Comparison of ENCODE assay signal across 20 cellular contexts in the genomic region with DNA sequence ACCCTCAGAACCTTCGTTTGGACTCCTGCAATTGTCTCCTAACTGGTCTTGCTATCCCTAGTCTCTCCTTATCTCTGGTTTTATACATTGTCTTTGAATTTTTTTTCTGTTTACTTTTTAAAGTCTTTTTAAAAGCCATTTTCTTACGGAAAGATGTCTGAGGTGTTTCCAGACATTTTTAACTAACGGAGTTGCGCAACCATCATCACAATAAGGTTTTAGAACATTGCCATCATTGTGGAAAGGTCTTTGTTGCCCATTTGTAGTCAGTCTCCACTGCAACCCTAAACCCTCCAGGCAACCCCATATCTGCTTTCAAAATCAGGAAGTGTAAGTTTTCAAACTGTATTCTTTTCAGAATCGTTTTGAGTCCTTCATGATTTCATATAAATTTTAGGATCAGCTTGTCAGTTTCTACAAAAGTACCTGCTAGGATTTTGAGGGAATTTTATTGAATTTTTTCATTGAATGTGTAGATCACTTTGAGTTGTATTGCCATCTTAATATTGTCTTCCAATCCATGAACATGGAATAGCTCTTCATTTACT. TPM values are rescaled to one million over a fixed set of nuclear protein-coding genes. Genes with fewer than 3 reads are reported as not detected.
A peak's percentile ranks its signal among the peaks of the same experiment; 100 is the strongest.
DNase-seq lines count a peak whose midpoint lies in the region; ATAC-seq and TF ChIP-seq lines count a peak whose summit lies in the region.
"Had no signal": no experiment of that assay in that cellular context is flagged by ENCODE, and none has a peak within 500 bp of the region (broad histone marks: within the 10 kb centered on the region; RNA-seq: fewer than 3 reads in every experiment).

No MANE protein-coding gene starts in this region.

- H3K36me3 Mint-ChIP-seq in activated CD8-positive, alpha-beta T cell treated with anti-CD3 and anti-CD28 coated beads for 36 hours (ENCODE audit: low read depth) = peaks cover 56% of the 10 kb centered on the region
- H3K36me3 Mint-ChIP-seq in activated CD8-positive, alpha-beta T cell treated with anti-CD3 and anti-CD28 coated beads, Interleukin-2, amount 10 ng/mL, durations not matched to agents 7 days and 5 days (ENCODE audit: low read depth) = peaks cover 50% of the 10 kb centered on the region
- H3K36me3 Mint-ChIP-seq in IgD-negative memory B cell (peaks cover 15% of the 10 kb centered on the region), activated B cell treated with CpG ODN at 0.5 μM for 24 hours (ENCODE audit: low read depth) (peaks cover 62% of the 10 kb centered on the region), Caco-2 (ENCODE audit: insufficient read depth, unreplicated experiment) (peaks cover 18% of the 10 kb centered on the region)
- H3K36me3 Mint-ChIP-seq in stimulated activated effector memory CD8-positive, alpha-beta T cell treated with anti-CD3 and anti-CD28 coated beads, Interleukin-12 subunit alpha, Interleukin-12 subunit beta, amount 100 ng/mL, for 72 hours = peaks cover 93% of the 10 kb centered on the region

- no TSS peak for BruUV-seq in Caco-2 (replicated peaks; lab: Mats Ljungman, UMichigan)

- H3K4me3 ChIP-seq in Caco-2 (ENCODE audit: low read depth, low read length) (no peak overlapping the region), BE2C (ENCODE audit: low read depth, low read length) (no peak overlapping the region)
- H3K4me3 ChIP-seq: SK-N-MC had no signal

- H3K27me3 ChIP-seq in Caco-2 (replicated peaks; ENCODE audit: control insufficient read depth, insufficient read depth, low read length) (no peaks in the 10 kb centered on the region), BE2C (no peaks in the 10 kb centered on the region)

- no peak for DNase-seq in activated CD8-positive, alpha-beta T cell treated with anti-CD3 and anti-CD28 coated beads for 36 hours
- DNase-seq in activated CD8-positive, alpha-beta T cell treated with anti-CD3 and anti-CD28 coated beads, Interleukin-2, amount 10 ng/mL, durations not matched to agents 7 days and 5 days = no peak
- no peak for DNase-seq in activated B cell treated with CpG ODN at 0.5 μM for 24 hours
- DNase-seq in stimulated activated effector memory CD8-positive, alpha-beta T cell treated with anti-CD3 and anti-CD28 coated beads, Interleukin-12 subunit alpha, Interleukin-12 subunit beta, amount 100 ng/mL, for 72 hours (ENCODE audit: low spot score in 2 of 2) = no peak
- DNase-seq in cerebellar nuclear complex (lab: John Stamatoyannopoulos, UW) = no peak
- no peak for DNase-seq in Caco-2
- no peak for DNase-seq in BE2C
- DNase-seq: ACHN; activated CD8-positive, alpha-beta memory T cell treated with anti-CD3 and anti-CD28 coated beads, Interleukin-2, amount 50 U/mL, for 4 hours; activated gamma-delta T cell; aorta; caudate nucleus; foreskin fibroblast; H9; immature natural killer cell; NCI-H1417; nucleus accumbens; T1000 had no signal

- H3K36me3 ChIP-seq in Caco-2 (ENCODE audit: control insufficient read depth, insufficient read depth, low read length) (no peaks in the 10 kb centered on the region), BE2C (no peaks in the 10 kb centered on the region)

- POLR2A ChIA-PET in activated CD8-positive, alpha-beta T cell treated with anti-CD3 and anti-CD28 coated beads for 36 hours (lab: Charles Lee) = interaction anchor here (1.2 kb wide), 1 partner anchor 22 kb away, joined by 3 read pairs; no protein-coding TSS in a partner anchor
- POLR2A ChIA-PET in activated CD8-positive, alpha-beta T cell treated with anti-CD3 and anti-CD28 coated beads, Interleukin-2, amount 10 ng/mL, durations not matched to agents 7 days and 5 days (lab: Charles Lee) = no interaction called here
- POLR2A ChIA-PET in activated B cell treated with CpG ODN at 0.5 μM for 24 hours (lab: Charles Lee) = interaction anchor here (1.5 kb wide), 1 partner anchor 46 kb away, joined by 3 read pairs; a partner anchor contains a TSS
- POLR2A ChIA-PET in Caco-2 (lab: Charles Lee) = no interaction called here

- H3K4me1 ChIP-seq in Caco-2 = no peaks in the 10 kb centered on the region
- H3K4me1 ChIP-seq in BE2C = no peaks in the 10 kb centered on the region

- intact Hi-C loops in activated CD8-positive, alpha-beta T cell treated with anti-CD3 and anti-CD28 coated beads for 36 hours (cut with micrococcal nuclease) = no loop called here
- intact Hi-C loops in activated B cell treated with CpG ODN at 0.5 μM for 24 hours (cut with micrococcal nuclease) (loop anchor here (5.0 kb wide), 1 partner anchor 36 kb away; no protein-coding TSS in a partner anchor), Caco-2 (cut with micrococcal nuclease; ENCODE audit: unreplicated experiment) (no loop called here)

- no peaks in the 10 kb centered on the region for H3K9me3 Mint-ChIP-seq in activated CD8-positive, alpha-beta T cell treated with anti-CD3 and anti-CD28 coated beads for 36 hours
- no peaks in the 10 kb centered on the region for H3K9me3 Mint-ChIP-seq in activated CD8-positive, alpha-beta T cell treated with anti-CD3 and anti-CD28 coated beads, Interleukin-2, amount 10 ng/mL, durations not matched to agents 7 days and 5 days (ENCODE audit: insufficient read depth)
- peaks cover 0 to 2% (median 0%) of the 10 kb centered on the region in 3 donors for H3K9me3 Mint-ChIP-seq in IgD-negative memory B cell
- no peaks in the 10 kb centered on the region for H3K9me3 Mint-ChIP-seq in activated B cell treated with CpG ODN at 0.5 μM for 24 hours
- no peaks in the 10 kb centered on the region for H3K9me3 Mint-ChIP-seq in stimulated activated effector memory CD8-positive, alpha-beta T cell treated with anti-CD3 and anti-CD28 coated beads, Interleukin-12 subunit alpha, Interleukin-12 subunit beta, amount 100 ng/mL, for 72 hours
- H3K9me3 Mint-ChIP-seq in Caco-2 (ENCODE audit: unreplicated experiment) = peaks cover 10% of the 10 kb centered on the region
- H3K9me3 Mint-ChIP-seq: H9, immature natural killer cell had no signal

- ATAC-seq in activated CD8-positive, alpha-beta T cell treated with anti-CD3 and anti-CD28 coated beads for 36 hours = no peak
- ATAC-seq in activated CD8-positive, alpha-beta T cell treated with anti-CD3 and anti-CD28 coated beads, Interleukin-2, amount 10 ng/mL, durations not matched to agents 7 days and 5 days = no peak
- ATAC-seq in activated B cell treated with CpG ODN at 0.5 μM for 24 hours (ENCODE audit: low read depth) = no peak
- no peak for ATAC-seq in stimulated activated effector memory CD8-positive, alpha-beta T cell treated with anti-CD3 and anti-CD28 coated beads, Interleukin-12 subunit alpha, Interleukin-12 subunit beta, amount 100 ng/mL, for 72 hours

- CTCF ChIA-PET in activated CD8-positive, alpha-beta T cell treated with anti-CD3 and anti-CD28 coated beads for 36 hours (lab: Charles Lee) = interaction anchor here (1.3 kb wide), 1 partner anchor 10 kb away, joined by 4 read pairs; no protein-coding TSS in a partner anchor
- CTCF ChIA-PET in activated CD8-positive, alpha-beta T cell treated with anti-CD3 and anti-CD28 coated beads, Interleukin-2, amount 10 ng/mL, durations not matched to agents 7 days and 5 days (lab: Charles Lee) = interaction anchor here (1.3 kb wide), 1 partner anchor 110 kb away, joined by 4 read pairs; no protein-coding TSS in a partner anchor
- CTCF ChIA-PET in activated B cell treated with CpG ODN at 0.5 μM for 24 hours (lab: Charles Lee) (no interaction called here), Caco-2 (lab: Charles Lee) (no interaction called here)

- H3K4me3 Mint-ChIP-seq in activated CD8-positive, alpha-beta T cell treated with anti-CD3 and anti-CD28 coated beads for 36 hours = no peak overlapping the region
- H3K4me3 Mint-ChIP-seq in activated CD8-positive, alpha-beta T cell treated with anti-CD3 and anti-CD28 coated beads, Interleukin-2, amount 10 ng/mL, durations not matched to agents 7 days and 5 days = no peak overlapping the region
- H3K4me3 Mint-ChIP-seq in IgD-negative memory B cell = peak overlapping the region in 1 of 4 donors; percentile 47
- H3K4me3 Mint-ChIP-seq in activated B cell treated with CpG ODN at 0.5 μM for 24 hours = no peak overlapping the region
- no peak overlapping the region for H3K4me3 Mint-ChIP-seq in stimulated activated effector memory CD8-positive, alpha-beta T cell treated with anti-CD3 and anti-CD28 coated beads, Interleukin-12 subunit alpha, Interleukin-12 subunit beta, amount 100 ng/mL, for 72 hours
- H3K4me3 Mint-ChIP-seq in Caco-2 (ENCODE audit: unreplicated experiment) = no peak overlapping the region
- H3K4me3 Mint-ChIP-seq: H9, immature natural killer cell had no signal

- TF ChIP-seq CTCF in activated CD8-positive, alpha-beta T cell treated with anti-CD3 and anti-CD28 coated beads for 36 hours (IDR thresholded peaks at IDR 0.05) = no peak
- TF ChIP-seq CTCF in activated B cell treated with CpG ODN at 0.5 μM for 24 hours (IDR thresholded peaks at IDR 0.05) = no peak
- no peak for TF ChIP-seq CTCF in Caco-2 (IDR thresholded peaks at IDR 0.05; ENCODE audit: insufficient read depth in 1 of 2, low read depth in 1 of 2, low read length in 1 of 2, severe bottlenecking in 1 of 2, unreplicated experiment in 1 of 2)
- no peak for TF ChIP-seq CTCF in BE2C (IDR thresholded peaks at IDR 0.05; ENCODE audit: low read depth, low read length)

- peaks cover 63% of the 10 kb centered on the region for H3K4me1 Mint-ChIP-seq in activated CD8-positive, alpha-beta T cell treated with anti-CD3 and anti-CD28 coated beads for 36 hours (ENCODE audit: low read depth)
- H3K4me1 Mint-ChIP-seq in activated CD8-positive, alpha-beta T cell treated with anti-CD3 and anti-CD28 coated beads, Interleukin-2, amount 10 ng/mL, durations not matched to agents 7 days and 5 days (ENCODE audit: low read depth) = peaks cover 16% of the 10 kb centered on the region
- H3K4me1 Mint-ChIP-seq in IgD-negative memory B cell (peaks cover 49 to 62% (median 58%) of the 10 kb centered on the region in 3 donors), activated B cell treated with CpG ODN at 0.5 μM for 24 hours (peaks cover 73% of the 10 kb centered on the region), Caco-2 (ENCODE audit: low read depth, unreplicated experiment) (no peaks in the 10 kb centered on the region)
- H3K4me1 Mint-ChIP-seq in stimulated activated effector memory CD8-positive, alpha-beta T cell treated with anti-CD3 and anti-CD28 coated beads, Interleukin-12 subunit alpha, Interleukin-12 subunit beta, amount 100 ng/mL, for 72 hours = peaks cover 48% of the 10 kb centered on the region
- H3K4me1 Mint-ChIP-seq: H9 had no signal

- peak overlapping the region; percentile 34 for H3K27ac Mint-ChIP-seq in activated CD8-positive, alpha-beta T cell treated with anti-CD3 and anti-CD28 coated beads for 36 hours
- no peak overlapping the region for H3K27ac Mint-ChIP-seq in activated CD8-positive, alpha-beta T cell treated with anti-CD3 and anti-CD28 coated beads, Interleukin-2, amount 10 ng/mL, durations not matched to agents 7 days and 5 days
- peak overlapping the region in 2 of 3 donors; percentile 60 to 72 for H3K27ac Mint-ChIP-seq in IgD-negative memory B cell
- H3K27ac Mint-ChIP-seq in activated B cell treated with CpG ODN at 0.5 μM for 24 hours = peak overlapping the region; percentile 14
- H3K27ac Mint-ChIP-seq in stimulated activated effector memory CD8-positive, alpha-beta T cell treated with anti-CD3 and anti-CD28 coated beads, Interleukin-12 subunit alpha, Interleukin-12 subunit beta, amount 100 ng/mL, for 72 hours = peak overlapping the region; percentile 24
- H3K27ac Mint-ChIP-seq in Caco-2 (ENCODE audit: unreplicated experiment) = no peak overlapping the region
- H3K27ac Mint-ChIP-seq: H9 had no signal

- H3K9me3 ChIP-seq in Caco-2 (no peaks in the 10 kb centered on the region; the same call in 1 of the 2 replicates), BE2C (no peaks in the 10 kb centered on the region)

- no peaks in the 10 kb centered on the region for H3K27me3 Mint-ChIP-seq in activated CD8-positive, alpha-beta T cell treated with anti-CD3 and anti-CD28 coated beads for 36 hours
- H3K27me3 Mint-ChIP-seq in activated CD8-positive, alpha-beta T cell treated with anti-CD3 and anti-CD28 coated beads, Interleukin-2, amount 10 ng/mL, durations not matched to agents 7 days and 5 days (ENCODE audit: low read depth) = no peaks in the 10 kb centered on the region
- H3K27me3 Mint-ChIP-seq in IgD-negative memory B cell (no peaks in the 10 kb centered on the region), activated B cell treated with CpG ODN at 0.5 μM for 24 hours (no peaks in the 10 kb centered on the region), Caco-2 (ENCODE audit: insufficient read depth, unreplicated experiment) (no peaks in the 10 kb centered on the region)

RNA-seq across cellular contexts. Expression of a gene that starts 46.3 kb away (rescaled TPM):
- 10 to 100 TPM; 62.5 to 68.4 TPM for total RNA-seq in activated CD8-positive, alpha-beta T cell treated with anti-CD3 and anti-CD28 coated beads for 36 hours
- total RNA-seq in activated CD8-positive, alpha-beta T cell treated with anti-CD3 and anti-CD28 coated beads, Interleukin-2, amount 10 ng/mL, durations not matched to agents 7 days and 5 days = 10 to 100 TPM; 60.8 to 68.9 TPM
- 87.3 TPM for polyA plus RNA-seq in IgD-negative memory B cell
- total RNA-seq in activated B cell treated with CpG ODN at 0.5 μM for 24 hours (121 and 125 TPM in 2 replicates), Caco-2 (2022) (33.2 and 36.5 TPM in 2 replicates)
- polyA plus RNA-seq in BE2C (2012; ENCODE audit: insufficient read depth, insufficient read length, low read depth) = 19.7 TPM

Comparison
In these comparisons a context has a peak if more than half of its experiments do, and no peak if none do; other contexts are left out.
1. H3K27ac Mint-ChIP-seq: peak in activated CD8-positive, alpha-beta T cell treated with anti-CD3 and anti-CD28 coated beads for 36 hours (single experiment), IgD-negative memory B cell (2 of 3), activated B cell treated with CpG ODN at 0.5 μM for 24 hours (single experiment) and stimulated activated effector memory CD8-positive, alpha-beta T cell treated with anti-CD3 and anti-CD28 coated beads, Interleukin-12 subunit alpha, Interleukin-12 subunit beta, amount 100 ng/mL, for 72 hours (single experiment); none in activated CD8-positive, alpha-beta T cell treated with anti-CD3 and anti-CD28 coated beads, Interleukin-2, amount 10 ng/mL, durations not matched to agents 7 days and 5 days (single experiment) and Caco-2 (single experiment).
2. POLR2A ChIA-PET loops: an anchor here in activated CD8-positive, alpha-beta T cell treated with anti-CD3 and anti-CD28 coated beads for 36 hours (1.2 kb wide) and activated B cell treated with CpG ODN at 0.5 μM for 24 hours (1.5 kb wide); none called in activated CD8-positive, alpha-beta T cell treated with anti-CD3 and anti-CD28 coated beads, Interleukin-2, amount 10 ng/mL, durations not matched to agents 7 days and 5 days and Caco-2.
3. CTCF ChIA-PET loops: an anchor here in activated CD8-positive, alpha-beta T cell treated with anti-CD3 and anti-CD28 coated beads for 36 hours (1.3 kb wide) and activated CD8-positive, alpha-beta T cell treated with anti-CD3 and anti-CD28 coated beads, Interleukin-2, amount 10 ng/mL, durations not matched to agents 7 days and 5 days (1.3 kb wide); none called in activated B cell treated with CpG ODN at 0.5 μM for 24 hours and Caco-2.